8 cellular contexts compared by ENCODE assay signal in genomic region chr17:44778656-44779210, GRCh38. TPM values are rescaled to one million over a fixed set of nuclear protein-coding genes. Genes with fewer than 3 reads are reported as not detected.
A peak's percentile ranks its signal among the peaks of the same experiment; 100 is the strongest.
DNase-seq lines count a peak whose midpoint lies in the region; ATAC-seq and TF ChIP-seq lines count a peak whose summit lies in the region.

No MANE protein-coding gene starts in this region.

- H3K27me3 Mint-ChIP-seq in activated B cell treated with CpG ODN at 0.5 μM for 24 hours (peaks cover 4% of the 10 kb centered on the region), immature natural killer cell (ENCODE audit: low read depth in 3 of 3) (peaks cover 0 to 2% (median 2%) of the 10 kb centered on the region in 3 donors)

- H3K4me3 ChIP-seq in upper lobe of right lung (peak overlapping the region; percentile 35), testis (no peak overlapping the region)

- H3K36me3 Mint-ChIP-seq in activated B cell treated with CpG ODN at 0.5 μM for 24 hours (ENCODE audit: low read depth) (no peaks in the 10 kb centered on the region), immature natural killer cell (no peaks in the 10 kb centered on the region)

- H3K4me1 ChIP-seq in upper lobe of right lung (peaks cover 19% of the 10 kb centered on the region), testis (peaks cover 16% of the 10 kb centered on the region)

- H3K9me3 ChIP-seq in upper lobe of right lung (no peaks in the 10 kb centered on the region), testis (no peaks in the 10 kb centered on the region)

- no peak for TF ChIP-seq CTCF in activated B cell treated with CpG ODN at 0.5 μM for 24 hours (IDR thresholded peaks at IDR 0.05)
- no peak for TF ChIP-seq CTCF in upper lobe of right lung (IDR thresholded peaks at IDR 0.05)
- TF ChIP-seq CTCF in testis (IDR thresholded peaks at IDR 0.05): no peak

- intact Hi-C loops in left cardiac atrium (cut with DNase I) (loop anchor here in 1 of 2 donors (5.0 kb wide), 1 partner anchor 94 kb away; no protein-coding TSS in a partner anchor), cardiac septum (cut with DNase I) (loop anchor here (5.0 kb wide), 2 partner anchors 244 to 354 kb away; partner anchors contain the start of gene PLCD3), activated B cell treated with CpG ODN at 0.5 μM for 24 hours (cut with micrococcal nuclease) (loop anchor here (1.0 to 5.0 kb wide), 4 partner anchors 87 to 419 kb away; no protein-coding TSS in a partner anchor), upper lobe of right lung (cut with DNase I) (loop anchor here (5.0 kb wide), 1 partner anchor 89 kb away; no protein-coding TSS in a partner anchor), testis (cut with DNase I; ENCODE audit: low total_unique reads) (loop anchor here (5.0 to 10.0 kb wide), 3 partner anchors 84 to 346 kb away; no protein-coding TSS in a partner anchor)

- no peaks in the 10 kb centered on the region for H3K36me3 ChIP-seq in upper lobe of right lung
- H3K36me3 ChIP-seq in testis (ENCODE audit: low read depth, missing control alignments): no peaks in the 10 kb centered on the region

- CTCF ChIA-PET in activated B cell treated with CpG ODN at 0.5 μM for 24 hours (lab: Charles Lee): interaction anchor here (1.9 to 6.1 kb wide), 3 partner anchors 85 to 243 kb away, joined by 7 to 67 read pairs (median 16); no protein-coding TSS in a partner anchor

- H3K9me3 Mint-ChIP-seq in activated B cell treated with CpG ODN at 0.5 μM for 24 hours: no peaks in the 10 kb centered on the region
- H3K9me3 Mint-ChIP-seq in immature natural killer cell: no peaks in the 10 kb centered on the region

- POLR2A ChIA-PET in activated B cell treated with CpG ODN at 0.5 μM for 24 hours (lab: Charles Lee): interaction anchor here (0.6 kb wide), 1 partner anchor 34 kb away, joined by 10 read pairs; no protein-coding TSS in a partner anchor

- ATAC-seq in left cardiac atrium: no peak
- ATAC-seq in activated B cell treated with CpG ODN at 0.5 μM for 24 hours (ENCODE audit: low read depth): no peak
- ATAC-seq in upper lobe of right lung: no peak

- H3K27ac ChIP-seq in upper lobe of right lung (no peak overlapping the region), testis (no peak overlapping the region)

- H3K4me1 Mint-ChIP-seq in activated B cell treated with CpG ODN at 0.5 μM for 24 hours (peaks cover 18% of the 10 kb centered on the region), immature natural killer cell (peaks cover 8 to 13% of the 10 kb centered on the region in 2 donors)

- DNase-seq in left cardiac atrium (peak; percentile 24), cardiac septum (ENCODE audit: low spot score) (no peak), activated B cell treated with CpG ODN at 0.5 μM for 24 hours (no peak), immature natural killer cell (no peak), upper lobe of right lung (no peak), testis (no peak), dermis blood vessel endothelial cell (no peak)
- no peak for DNase-seq in stimulated activated naive CD4-positive, alpha-beta T cell treated with Interleukin-2 at 50 U/mL for 16 hours (lab: John Stamatoyannopoulos, UW)

- TF ChIP-seq POLR2A in testis (IDR thresholded peaks at IDR 0.05): no peak

- 42 to 50% methylated on average over 10 of the region's 10 CpGs for WGBS in testis, 2 donors

- H3K27ac Mint-ChIP-seq in activated B cell treated with CpG ODN at 0.5 μM for 24 hours: no peak overlapping the region
- H3K27ac Mint-ChIP-seq in immature natural killer cell: no peak overlapping the region

- H3K4me3 Mint-ChIP-seq in activated B cell treated with CpG ODN at 0.5 μM for 24 hours (peak overlapping the region; percentile 56), immature natural killer cell (peak overlapping the region; percentile 42 to 68 (median 64))

- H3K27me3 ChIP-seq in upper lobe of right lung (peaks cover 5% of the 10 kb centered on the region), testis (no peaks in the 10 kb centered on the region)

RNA-seq across cellular contexts. Expression of gene ADAM11, which starts 19.9 kb away (rescaled TPM):
- total RNA-seq in left cardiac atrium (10 to 100 TPM; 19.5 to 28.0 TPM), cardiac septum (1.00 TPM), activated B cell treated with CpG ODN at 0.5 μM for 24 hours (0.09 and 0.10 TPM in 2 replicates), upper lobe of right lung (0.43 TPM), testis (1 to 10 TPM; 7.6 TPM), dermis blood vessel endothelial cell (under 0.01 and 0.09 TPM in 2 replicates)
- polyA plus RNA-seq in immature natural killer cell (not detected), testis (ENCODE audit: insufficient read depth, low read depth, low replicate concordance) (4.9 TPM)

RNA-seq across cellular contexts. Expression of gene GJC1, which starts 51.4 kb away (rescaled TPM):
- total RNA-seq in left cardiac atrium (10 to 100 TPM; 28.5 to 38.5 TPM), cardiac septum (32.0 TPM), activated B cell treated with CpG ODN at 0.5 μM for 24 hours (0.20 TPM in 2 replicates), upper lobe of right lung (22.8 TPM), testis (10 to 100 TPM; 16.9 to 21.0 TPM), dermis blood vessel endothelial cell (7.5 and 13.9 TPM in 2 replicates)
- polyA plus RNA-seq in immature natural killer cell (not detected), testis (ENCODE audit: insufficient read depth, low read depth, low replicate concordance) (19.3 TPM)
